In the genomic region with DNA sequence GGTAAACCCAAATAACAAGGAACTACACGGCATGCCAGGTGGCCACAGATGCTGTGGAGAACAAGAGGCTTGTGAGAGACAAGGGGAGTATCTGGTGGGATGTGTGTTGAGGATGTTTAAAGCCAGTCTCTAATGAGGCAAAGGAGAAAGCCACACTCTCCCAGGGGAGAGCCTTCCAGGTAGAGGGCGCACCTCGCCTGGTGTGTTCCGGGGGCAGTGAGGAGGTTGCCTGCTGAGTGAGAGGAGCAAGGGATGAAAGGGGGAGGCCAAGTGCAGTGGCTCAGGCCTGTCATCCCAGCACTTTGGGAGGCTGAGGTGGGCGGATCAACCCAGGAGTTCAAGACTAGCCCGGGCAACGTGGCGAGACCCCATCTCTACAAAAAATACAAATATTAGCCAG, we compare ENCODE assay signal across 1 cellular context.
TF ChIP-seq lines count a peak whose summit lies in the region.

No MANE protein-coding gene starts in this region.

TF ChIP-seq in GM23338, 12 proteins besides CTCF, POLR2A, EP300 and RAD21 (continued from another document):
- TF ChIP-seq, protein P1, sequence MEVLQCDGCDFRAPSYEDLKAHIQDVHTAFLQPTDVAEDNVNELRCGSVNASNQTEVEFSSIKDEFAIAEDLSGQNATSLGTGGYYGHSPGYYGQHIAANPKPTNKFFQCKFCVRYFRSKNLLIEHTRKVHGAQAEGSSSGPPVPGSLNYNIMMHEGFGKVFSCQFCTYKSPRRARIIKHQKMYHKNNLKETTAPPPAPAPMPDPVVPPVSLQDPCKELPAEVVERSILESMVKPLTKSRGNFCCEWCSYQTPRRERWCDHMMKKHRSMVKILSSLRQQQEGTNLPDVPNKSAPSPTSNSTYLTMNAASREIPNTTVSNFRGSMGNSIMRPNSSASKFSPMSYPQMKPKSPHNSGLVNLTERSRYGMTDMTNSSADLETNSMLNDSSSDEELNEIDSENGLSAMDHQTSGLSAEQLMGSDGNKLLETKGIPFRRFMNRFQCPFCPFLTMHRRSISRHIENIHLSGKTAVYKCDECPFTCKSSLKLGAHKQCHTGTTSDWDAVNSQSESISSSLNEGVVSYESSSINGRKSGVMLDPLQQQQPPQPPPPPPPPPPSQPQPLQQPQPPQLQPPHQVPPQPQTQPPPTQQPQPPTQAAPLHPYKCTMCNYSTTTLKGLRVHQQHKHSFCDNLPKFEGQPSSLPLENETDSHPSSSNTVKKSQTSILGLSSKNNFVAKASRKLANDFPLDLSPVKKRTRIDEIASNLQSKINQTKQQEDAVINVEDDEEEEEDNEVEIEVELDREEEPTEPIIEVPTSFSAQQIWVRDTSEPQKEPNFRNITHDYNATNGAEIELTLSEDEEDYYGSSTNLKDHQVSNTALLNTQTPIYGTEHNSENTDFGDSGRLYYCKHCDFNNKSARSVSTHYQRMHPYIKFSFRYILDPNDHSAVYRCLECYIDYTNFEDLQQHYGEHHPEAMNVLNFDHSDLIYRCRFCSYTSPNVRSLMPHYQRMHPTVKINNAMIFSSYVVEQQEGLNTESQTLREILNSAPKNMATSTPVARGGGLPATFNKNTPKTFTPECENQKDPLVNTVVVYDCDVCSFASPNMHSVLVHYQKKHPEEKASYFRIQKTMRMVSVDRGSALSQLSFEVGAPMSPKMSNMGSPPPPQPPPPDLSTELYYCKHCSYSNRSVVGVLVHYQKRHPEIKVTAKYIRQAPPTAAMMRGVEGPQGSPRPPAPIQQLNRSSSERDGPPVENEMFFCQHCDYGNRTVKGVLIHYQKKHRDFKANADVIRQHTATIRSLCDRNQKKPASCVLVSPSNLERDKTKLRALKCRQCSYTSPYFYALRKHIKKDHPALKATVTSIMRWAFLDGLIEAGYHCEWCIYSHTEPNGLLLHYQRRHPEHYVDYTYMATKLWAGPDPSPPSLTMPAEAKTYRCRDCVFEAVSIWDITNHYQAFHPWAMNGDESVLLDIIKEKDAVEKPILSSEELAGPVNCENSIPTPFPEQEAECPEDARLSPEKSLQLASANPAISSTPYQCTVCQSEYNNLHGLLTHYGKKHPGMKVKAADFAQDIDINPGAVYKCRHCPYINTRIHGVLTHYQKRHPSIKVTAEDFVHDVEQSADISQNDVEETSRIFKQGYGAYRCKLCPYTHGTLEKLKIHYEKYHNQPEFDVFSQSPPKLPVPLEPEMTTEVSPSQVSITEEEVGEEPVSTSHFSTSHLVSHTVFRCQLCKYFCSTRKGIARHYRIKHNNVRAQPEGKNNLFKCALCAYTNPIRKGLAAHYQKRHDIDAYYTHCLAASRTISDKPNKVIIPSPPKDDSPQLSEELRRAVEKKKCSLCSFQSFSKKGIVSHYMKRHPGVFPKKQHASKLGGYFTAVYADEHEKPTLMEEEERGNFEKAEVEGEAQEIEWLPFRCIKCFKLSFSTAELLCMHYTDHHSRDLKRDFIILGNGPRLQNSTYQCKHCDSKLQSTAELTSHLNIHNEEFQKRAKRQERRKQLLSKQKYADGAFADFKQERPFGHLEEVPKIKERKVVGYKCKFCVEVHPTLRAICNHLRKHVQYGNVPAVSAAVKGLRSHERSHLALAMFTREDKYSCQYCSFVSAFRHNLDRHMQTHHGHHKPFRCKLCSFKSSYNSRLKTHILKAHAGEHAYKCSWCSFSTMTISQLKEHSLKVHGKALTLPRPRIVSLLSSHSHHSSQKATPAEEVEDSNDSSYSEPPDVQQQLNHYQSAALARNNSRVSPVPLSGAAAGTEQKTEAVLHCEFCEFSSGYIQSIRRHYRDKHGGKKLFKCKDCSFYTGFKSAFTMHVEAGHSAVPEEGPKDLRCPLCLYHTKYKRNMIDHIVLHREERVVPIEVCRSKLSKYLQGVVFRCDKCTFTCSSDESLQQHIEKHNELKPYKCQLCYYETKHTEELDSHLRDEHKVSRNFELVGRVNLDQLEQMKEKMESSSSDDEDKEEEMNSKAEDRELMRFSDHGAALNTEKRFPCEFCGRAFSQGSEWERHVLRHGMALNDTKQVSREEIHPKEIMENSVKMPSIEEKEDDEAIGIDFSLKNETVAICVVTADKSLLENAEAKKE (CRISPR knock-in tag; IDR thresholded peaks at IDR 0.05), result no peak
- TF ChIP-seq EZH2phosphoT487 (IDR thresholded peaks at IDR 0.05; ENCODE audit: unreplicated experiment) (no peak), ZNF331 (CRISPR knock-in tag; IDR thresholded peaks at IDR 0.05; ENCODE audit: low read depth) (no peak), ETS1 (IDR thresholded peaks at IDR 0.05) (no peak), ZNF114 (CRISPR knock-in tag; IDR thresholded peaks at IDR 0.05) (no peak)
